Comparison of ENCODE assay signal across 9 cellular contexts in genomic region chr5:139711852-139712171, GRCh38.
DNase-seq lines count a peak whose midpoint lies in the region; ATAC-seq, FAIRE-seq and TF ChIP-seq lines count a peak whose summit lies in the region.
"Had no signal": no experiment of that assay in that cellular context is flagged by ENCODE, and none has a peak within 500 bp of the region (broad histone marks: within the 10 kb centered on the region; RNA-seq: fewer than 3 reads in every experiment).

No MANE protein-coding gene starts in this region.

- H2AFZ ChIP-seq in astrocyte (ENCODE audit: low read depth, low read length) = no peak overlapping the region

- peak overlapping the region; percentile 78 for H3K27ac Mint-ChIP-seq in astrocyte (ENCODE audit: unreplicated experiment)

- H3K36me3 ChIP-seq in heart left ventricle (no peaks in the 10 kb centered on the region), astrocyte (ENCODE audit: insufficient read depth, low read length) (no peaks in the 10 kb centered on the region), lower lobe of right lung (no peaks in the 10 kb centered on the region), vagina (no peaks in the 10 kb centered on the region)

- H3K4me2 ChIP-seq in astrocyte (ENCODE audit: low read length) = peak overlapping the region; percentile 89

- H3K4me1 Mint-ChIP-seq in astrocyte (ENCODE audit: low read depth, unreplicated experiment) = peaks cover 30% of the 10 kb centered on the region

- peaks cover 14 to 37% (median 33%) of the 10 kb centered on the region in 12 donors for H3K4me1 ChIP-seq in heart left ventricle
- H3K4me1 ChIP-seq in astrocyte (ENCODE audit: insufficient read depth, low read length) = peaks cover 27% of the 10 kb centered on the region
- H3K4me1 ChIP-seq in lower lobe of right lung = peaks cover 36% of the 10 kb centered on the region
- peaks cover 39% of the 10 kb centered on the region for H3K4me1 ChIP-seq in vagina

- H3K27ac ChIP-seq in heart left ventricle (peak overlapping the region in 3 of 12 donors; percentile 24 to 87 (median 77)), astrocyte (ENCODE audit: low read depth, low read length) (no peak overlapping the region), lower lobe of right lung (no peak overlapping the region), vagina (peak overlapping the region; percentile 31)

- WGBS in heart left ventricle, 4 donors = 21 to 33% (median 31%) methylated on average over 17 to 19 of the region's 19 CpGs

- H3K9me3 ChIP-seq in heart left ventricle (no peaks in the 10 kb centered on the region), astrocyte (ENCODE audit: insufficient read depth, low read depth, low read length) (no peaks in the 10 kb centered on the region), lower lobe of right lung (no peaks in the 10 kb centered on the region), vagina (no peaks in the 10 kb centered on the region)
- H3K9me3 ChIP-seq: body of pancreas had no signal

- no peaks in the 10 kb centered on the region for H3K27me3 Mint-ChIP-seq in astrocyte (ENCODE audit: low read depth, unreplicated experiment)

- H3K4me3 Mint-ChIP-seq in astrocyte (ENCODE audit: unreplicated experiment) = peak overlapping the region; percentile 78

- no peak for FAIRE-seq in astrocyte (lab: Jason Lieb, UNC)

- H3K9ac ChIP-seq in astrocyte (ENCODE audit: low read length) = peak overlapping the region; percentile 62

- H3K79me2 ChIP-seq in astrocyte (ENCODE audit: insufficient read depth, low read length) = no peaks in the 10 kb centered on the region

- intact Hi-C loops in heart left ventricle (cut with DNase I) (loop anchor here in 5 of 10 donors (2.0 to 10.0 kb wide), 5 partner anchors 33 to 53 kb away; no protein-coding TSS in a partner anchor), Right ventricle myocardium superior (cut with DNase I) (no loop called here), lower lobe of right lung (cut with DNase I) (no loop called here), vagina (cut with DNase I) (no loop called here), posterior vena cava (cut with DNase I) (loop anchor here (2.0 to 5.0 kb wide), 2 partner anchors 50 to 53 kb away; no protein-coding TSS in a partner anchor)

- H3K4me3 ChIP-seq in heart left ventricle = peak overlapping the region in 9 of 12 donors; percentile 52 to 65 (median 58)
- H3K4me3 ChIP-seq in astrocyte (ENCODE audit: insufficient read depth, low read depth, low read length) = peak overlapping the region; percentile 63
- peak overlapping the region; percentile 56 for H3K4me3 ChIP-seq in lower lobe of right lung
- H3K4me3 ChIP-seq in vagina = peak overlapping the region; percentile 41 to 61
- H3K4me3 ChIP-seq: body of pancreas had no signal

- H3K9me3 Mint-ChIP-seq in astrocyte (ENCODE audit: unreplicated experiment) = peaks cover under 1% of the 10 kb centered on the region

- TF ChIP-seq CTCF in heart left ventricle (IDR thresholded peaks at IDR 0.05) (no peak), astrocyte (IDR thresholded peaks at IDR 0.05; ENCODE audit: insufficient read depth, low read depth, low read length) (no peak), lower lobe of right lung (IDR thresholded peaks at IDR 0.05) (no peak), vagina (IDR thresholded peaks at IDR 0.05) (no peak)

- H4K20me1 ChIP-seq in astrocyte (ENCODE audit: insufficient read depth, low read length) = no peaks in the 10 kb centered on the region

- DNase-seq in heart left ventricle = peak in 1 of 5 donors; percentile 38
- DNase-seq in Right ventricle myocardium superior = no peak
- no peak for DNase-seq in astrocyte (ENCODE audit: low read depth)
- no peak for DNase-seq in lower lobe of right lung
- DNase-seq in vagina (ENCODE audit: extremely low spot score in 2 of 2) = no peak
- no peak for DNase-seq in posterior vena cava (ENCODE audit: low spot score)

- H3K36me3 Mint-ChIP-seq in astrocyte (ENCODE audit: low read depth, unreplicated experiment) = peaks cover 6% of the 10 kb centered on the region

- TF ChIP-seq POLR2A in heart left ventricle (IDR thresholded peaks at IDR 0.05) = no peak
- no peak for TF ChIP-seq POLR2A in vagina (IDR thresholded peaks at IDR 0.05)

- H3K27me3 ChIP-seq in heart left ventricle (peaks cover 0 to 26% (median 0%) of the 10 kb centered on the region in 9 donors), astrocyte (ENCODE audit: insufficient read depth, low read length) (no peaks in the 10 kb centered on the region), lower lobe of right lung (ENCODE audit: low read depth) (peaks cover 31% of the 10 kb centered on the region), vagina (no peaks in the 10 kb centered on the region)
- H3K27me3 ChIP-seq: body of pancreas had no signal

- ATAC-seq in heart left ventricle (no peak), Right ventricle myocardium superior (ENCODE audit: poor library complexity) (no peak), lower lobe of right lung (no peak), HG03097 (IDR thresholded peaks at IDR 0.05; ENCODE audit: low FRiP score, unreplicated experiment) (no peak), HG02759 (IDR thresholded peaks at IDR 0.05; ENCODE audit: unreplicated experiment) (no peak)

Comparison
In these comparisons a context has a peak if more than half of its experiments do, and no peak if none do; other contexts are left out.
1. intact Hi-C loops: an anchor here in posterior vena cava (2.0 to 5.0 kb wide); none called in Right ventricle myocardium superior, lower lobe of right lung and vagina.